Comparison of ENCODE assay signal across 8 cellular contexts in genomic region chr17:81342700-81343070, GRCh38. TPM values are rescaled to one million over a fixed set of nuclear protein-coding genes. Genes with fewer than 3 reads are reported as not detected.
DNase-seq lines count a peak whose midpoint lies in the region; ATAC-seq and TF ChIP-seq lines count a peak whose summit lies in the region.

No MANE protein-coding gene starts in this region.

- BruUV-seq in HCT116 (replicated peaks; lab: Mats Ljungman, UMichigan), result no TSS peak

- ATAC-seq in HCT116, result no peak

- H3K4me2 ChIP-seq in HCT116 (ENCODE audit: low read length), result no peak overlapping the region

- no peaks in the 10 kb centered on the region for H3K9me2 ChIP-seq in HCT116 (ENCODE audit: insufficient read depth)

- peaks cover 35 to 40% (median 38%) of the 10 kb centered on the region in 3 donors for H3K27me3 Mint-ChIP-seq in immature natural killer cell (ENCODE audit: low read depth in 3 of 3)

- peaks cover 44% of the 10 kb centered on the region for H3K79me2 ChIP-seq in HCT116 (ENCODE audit: insufficient read depth, low read length)

- no peak overlapping the region for H2AFZ ChIP-seq in HCT116 (ENCODE audit: low read depth, low read length, poor library complexity, severe bottlenecking)

- H3K36me3 Mint-ChIP-seq in immature natural killer cell, result no peaks in the 10 kb centered on the region

- DNase-seq in HCT116 (ENCODE audit: low read depth, low spot score) (no peak), ascending aorta (ENCODE audit: low spot score in 2 of 2) (no peak), HT-29 (ENCODE audit: low spot score) (no peak), immature natural killer cell (no peak)
- DNase-seq in stimulated activated CD4-positive, alpha-beta T cell treated with anti-CD3 and anti-CD28 coated beads, Interleukin-15, amount 100 ng/mL, for 24 hours, result no peak
- no peak for DNase-seq in activated CD4-positive, alpha-beta T cell treated with anti-CD3 and anti-CD28 coated beads, Interleukin-2, amount 50 U/mL, for 4 hours

- H3K9me3 Mint-ChIP-seq in immature natural killer cell, result peaks cover 0 to 3% (median 0%) of the 10 kb centered on the region in 6 donors

- H3K4me1 Mint-ChIP-seq in immature natural killer cell, result peaks cover 15 to 19% of the 10 kb centered on the region in 2 donors

- peak overlapping the region; percentile 97; the same call in 1 of the 2 replicates for H3K27ac ChIP-seq in HCT116 (ENCODE audit: low read depth, low read length)
- peak overlapping the region; percentile 95 to 97 for H3K27ac ChIP-seq in ascending aorta
- no peak overlapping the region for H3K27ac ChIP-seq in iPS-18a (ENCODE audit: low read length)
- peak overlapping the region; percentile 97 for H3K27ac ChIP-seq in skeletal muscle tissue (ENCODE audit: low read depth, low read length)

- H3K9me3 ChIP-seq in HCT116 (ENCODE audit: control insufficient read depth in 1 of 2, insufficient read depth in 1 of 2, low read depth in 1 of 2, low read length in 2 of 2), result no peaks in the 10 kb centered on the region
- no peaks in the 10 kb centered on the region for H3K9me3 ChIP-seq in ascending aorta
- peaks cover 3% of the 10 kb centered on the region for H3K9me3 ChIP-seq in iPS-18a (ENCODE audit: control insufficient read depth, low read depth, low read length)
- H3K9me3 ChIP-seq in skeletal muscle tissue (ENCODE audit: control insufficient read depth in 3 of 3, low read length in 3 of 3), result no peaks in the 10 kb centered on the region

- H3K4me1 ChIP-seq in HCT116 (ENCODE audit: control insufficient read depth in 1 of 2, insufficient read depth in 2 of 2, low read length in 2 of 2) (peaks cover 32 to 60% of the 10 kb centered on the region in 2 experiments), ascending aorta (peaks cover 4 to 40% of the 10 kb centered on the region in 2 donors), iPS-18a (ENCODE audit: control insufficient read depth, low read depth, low read length) (peaks cover 38% of the 10 kb centered on the region), skeletal muscle tissue (ENCODE audit: control insufficient read depth in 3 of 3, insufficient read depth in 3 of 3, low read length in 3 of 3) (peaks cover 29 to 61% (median 36%) of the 10 kb centered on the region in 3 donors)

- H3K9ac ChIP-seq in HCT116 (ENCODE audit: low read length) (no peak overlapping the region), iPS-18a (ENCODE audit: low read length) (peak overlapping the region; percentile 80), skeletal muscle tissue (ENCODE audit: low read depth in 1 of 3, low read length in 3 of 3) (peak overlapping the region; percentile 90 to 97 (median 94))

- TF ChIP-seq RAD21 in HCT116 (IDR thresholded peaks at IDR 0.05; ENCODE audit: low read depth), result no peak

- intact Hi-C loops in HCT116 (cut with micrococcal nuclease) (no loop called here), ascending aorta (cut with DNase I) (no loop called here)

- no peak for TF ChIP-seq POLR2A in HCT116 (IDR thresholded peaks at IDR 0.05; ENCODE audit: borderline replicate concordance, extremely low read depth, insufficient read depth, insufficient read length)

- RAD21 ChIA-PET in HCT116 (lab: Charles Lee; ENCODE audit: low non-redundant PET in 1 of 2, low total read pairs in 2 of 2, uncharacterized antibody in 2 of 2, unreplicated experiment in 2 of 2), result no interaction called here

- H3K4me3 ChIP-seq in HCT116 (replicated peaks in 1 of 2; ENCODE audit: low read depth in 1 of 2, low read length in 2 of 2), result no peak overlapping the region
- peak overlapping the region; percentile 83 to 94 for H3K4me3 ChIP-seq in ascending aorta
- H3K4me3 ChIP-seq in iPS-18a (ENCODE audit: low read length), result peak overlapping the region; percentile 66
- peak overlapping the region; percentile 75 to 91 (median 82) for H3K4me3 ChIP-seq in skeletal muscle tissue (ENCODE audit: low read length in 3 of 3)

- CTCF ChIA-PET in HCT116 (lab: Charles Lee), result no interaction called here

- H3K36me3 ChIP-seq in HCT116 (ENCODE audit: control insufficient read depth in 1 of 2, insufficient read depth in 2 of 2, low read length in 2 of 2) (no peaks in the 10 kb centered on the region; a peak in 1 of 4 replicates), ascending aorta (no peaks in the 10 kb centered on the region), iPS-18a (ENCODE audit: control insufficient read depth, low read depth, low read length) (no peaks in the 10 kb centered on the region), skeletal muscle tissue (ENCODE audit: control insufficient read depth in 3 of 3, insufficient read depth in 3 of 3, low read length in 3 of 3) (no peaks in the 10 kb centered on the region)

- TF ChIP-seq CTCF in HCT116 (IDR thresholded peaks at IDR 0.05 in 2 of 3, conservative IDR thresholded peaks at IDR 0.05 in 1 of 3; ENCODE audit: borderline replicate concordance in 1 of 3, insufficient read depth in 1 of 3, low read depth in 2 of 3, low read length in 2 of 3) (no peak), ascending aorta (IDR thresholded peaks at IDR 0.05) (no peak)

- H3K4me3 Mint-ChIP-seq in immature natural killer cell, result peak overlapping the region in 1 of 5 donors; percentile 45

- peak overlapping the region in 1 of 6 donors; percentile 23 for H3K27ac Mint-ChIP-seq in immature natural killer cell

- POLR2A ChIA-PET in HCT116 (lab: Charles Lee), result no interaction called here

- H4K20me1 ChIP-seq in HCT116 (ENCODE audit: insufficient read depth), result no peaks in the 10 kb centered on the region

- H3K27me3 ChIP-seq in HCT116 (ENCODE audit: insufficient read depth, low read length), result no peaks in the 10 kb centered on the region
- H3K27me3 ChIP-seq in ascending aorta, result no peaks in the 10 kb centered on the region
- peaks cover 85% of the 10 kb centered on the region for H3K27me3 ChIP-seq in iPS-18a (ENCODE audit: control insufficient read depth, insufficient read depth, low read length)
- no peaks in the 10 kb centered on the region for H3K27me3 ChIP-seq in skeletal muscle tissue (ENCODE audit: control insufficient read depth in 3 of 3, insufficient read depth in 3 of 3, low read length in 3 of 3)

TF ChIP-seq in HCT116, 20 proteins besides CTCF, POLR2A, EP300 and RAD21:
- TF ChIP-seq, protein P1, sequence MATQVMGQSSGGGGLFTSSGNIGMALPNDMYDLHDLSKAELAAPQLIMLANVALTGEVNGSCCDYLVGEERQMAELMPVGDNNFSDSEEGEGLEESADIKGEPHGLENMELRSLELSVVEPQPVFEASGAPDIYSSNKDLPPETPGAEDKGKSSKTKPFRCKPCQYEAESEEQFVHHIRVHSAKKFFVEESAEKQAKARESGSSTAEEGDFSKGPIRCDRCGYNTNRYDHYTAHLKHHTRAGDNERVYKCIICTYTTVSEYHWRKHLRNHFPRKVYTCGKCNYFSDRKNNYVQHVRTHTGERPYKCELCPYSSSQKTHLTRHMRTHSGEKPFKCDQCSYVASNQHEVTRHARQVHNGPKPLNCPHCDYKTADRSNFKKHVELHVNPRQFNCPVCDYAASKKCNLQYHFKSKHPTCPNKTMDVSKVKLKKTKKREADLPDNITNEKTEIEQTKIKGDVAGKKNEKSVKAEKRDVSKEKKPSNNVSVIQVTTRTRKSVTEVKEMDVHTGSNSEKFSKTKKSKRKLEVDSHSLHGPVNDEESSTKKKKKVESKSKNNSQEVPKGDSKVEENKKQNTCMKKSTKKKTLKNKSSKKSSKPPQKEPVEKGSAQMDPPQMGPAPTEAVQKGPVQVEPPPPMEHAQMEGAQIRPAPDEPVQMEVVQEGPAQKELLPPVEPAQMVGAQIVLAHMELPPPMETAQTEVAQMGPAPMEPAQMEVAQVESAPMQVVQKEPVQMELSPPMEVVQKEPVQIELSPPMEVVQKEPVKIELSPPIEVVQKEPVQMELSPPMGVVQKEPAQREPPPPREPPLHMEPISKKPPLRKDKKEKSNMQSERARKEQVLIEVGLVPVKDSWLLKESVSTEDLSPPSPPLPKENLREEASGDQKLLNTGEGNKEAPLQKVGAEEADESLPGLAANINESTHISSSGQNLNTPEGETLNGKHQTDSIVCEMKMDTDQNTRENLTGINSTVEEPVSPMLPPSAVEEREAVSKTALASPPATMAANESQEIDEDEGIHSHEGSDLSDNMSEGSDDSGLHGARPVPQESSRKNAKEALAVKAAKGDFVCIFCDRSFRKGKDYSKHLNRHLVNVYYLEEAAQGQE (IDR thresholded peaks at IDR 0.05; ENCODE audit: low read depth), result no peak
- TF ChIP-seq JUND (IDR thresholded peaks at IDR 0.05) (no peak), EZH2phosphoT487 (IDR thresholded peaks at IDR 0.05; ENCODE audit: borderline replicate concordance) (no peak), YY1 (IDR thresholded peaks at IDR 0.05; ENCODE audit: extremely low read depth, insufficient replicate concordance, low read depth, low read length) (no peak)
- TF ChIP-seq, protein P2, sequence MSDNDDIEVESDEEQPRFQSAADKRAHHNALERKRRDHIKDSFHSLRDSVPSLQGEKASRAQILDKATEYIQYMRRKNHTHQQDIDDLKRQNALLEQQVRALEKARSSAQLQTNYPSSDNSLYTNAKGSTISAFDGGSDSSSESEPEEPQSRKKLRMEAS (IDR thresholded peaks at IDR 0.05), result no peak

RNA-seq across cellular contexts. Expression of gene SLC38A10, which starts 47.6 kb away (rescaled TPM):
- total RNA-seq in HCT116 (2021; ENCODE audit: unreplicated experiment), result 109 TPM
- 75.0 and 96.2 TPM in 2 replicates for polyA plus RNA-seq in HCT116 (2012)
- 261 TPM for total RNA-seq in ascending aorta
- 26.1 TPM for total RNA-seq in skeletal muscle tissue
- 109 and 116 TPM in 2 replicates for total RNA-seq in HT-29 (2014; rRNA removed; shearing (Covaris generic))
- polyA plus RNA-seq in immature natural killer cell, result 10 to 100 TPM; 46.8 to 98.7 (median 46.8) TPM

RNA-seq across cellular contexts. Expression of gene BAHCC1, which starts 52.6 kb away (rescaled TPM):
- 45.2 TPM for total RNA-seq in HCT116 (2021; ENCODE audit: unreplicated experiment)
- polyA plus RNA-seq in HCT116 (2012), result 16.1 and 18.2 TPM in 2 replicates
- total RNA-seq in ascending aorta, result 29.1 TPM
- 8.4 TPM for total RNA-seq in skeletal muscle tissue
- 10.4 and 11.6 TPM in 2 replicates for total RNA-seq in HT-29 (2014; rRNA removed; shearing (Covaris generic))
- polyA plus RNA-seq in immature natural killer cell, result under 1 TPM in 1 of 3 donors, not detected in 2; 0.02 TPM

Comparison
In these comparisons a context has a peak if more than half of its experiments do, and no peak if none do; other contexts are left out.
1. H3K4me3 ChIP-seq: peak in ascending aorta (2 of 2), iPS-18a (single experiment) and skeletal muscle tissue (3 of 3); none in HCT116 (0 of 2).